28 cellular contexts compared by ENCODE assay signal in the genomic region with DNA sequence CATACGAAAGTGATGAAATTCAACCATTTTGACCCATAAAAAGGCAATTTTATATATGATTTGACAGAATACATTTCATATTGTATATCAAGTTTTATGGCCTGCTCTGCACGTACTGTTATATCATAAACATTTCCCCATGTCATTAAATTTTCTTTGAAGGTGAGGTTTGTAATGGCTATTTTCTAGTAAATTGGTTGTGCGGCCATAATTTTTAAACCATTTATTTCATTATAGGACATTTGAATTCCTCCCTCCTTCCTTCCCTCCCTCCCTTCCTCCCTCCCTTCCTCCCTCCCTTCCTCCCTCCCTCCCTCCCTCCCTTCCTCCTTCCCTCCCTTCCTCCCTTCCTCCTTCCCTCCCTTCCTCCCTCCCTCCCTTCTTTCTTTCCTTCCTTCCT.
"Had no signal": no experiment of that assay in that cellular context is flagged by ENCODE, and none has a peak within 500 bp of the region (broad histone marks: within the 10 kb centered on the region; RNA-seq: fewer than 3 reads in every experiment).

No MANE protein-coding gene starts in this region.

- H3K4me3 ChIP-seq: colonic mucosa, coronary artery, dorsolateral prefrontal cortex, esophagus muscularis mucosa, esophagus squamous epithelium, gastrocnemius medialis, gastroesophageal sphincter, heart left ventricle, heart right ventricle had no signal

- H3K4me1 ChIP-seq: colonic mucosa, esophagus muscularis mucosa, esophagus squamous epithelium, foreskin keratinocyte, gastroesophageal sphincter, heart left ventricle, heart right ventricle had no signal

- DNase-seq: colonic mucosa; cortex of kidney; dermis blood vessel endothelial cell; dorsolateral prefrontal cortex; effector CD4-positive, alpha-beta T cell; effector CD8-positive, alpha-beta T cell; effector memory CD4-positive, alpha-beta T cell; effector memory CD8-positive, alpha-beta T cell; endodermal cell; erythroblast; esophagus squamous epithelium; foreskin fibroblast; foreskin keratinocyte; foreskin melanocyte; gastrocnemius medialis; glutamatergic neuron; head of caudate nucleus; heart left ventricle; heart right ventricle had no signal

- H3K27ac ChIP-seq: colonic mucosa, coronary artery, dorsolateral prefrontal cortex, epithelial cell of prostate, esophagus muscularis mucosa, esophagus squamous epithelium, foreskin keratinocyte, gastrocnemius medialis, gastroesophageal sphincter, heart left ventricle, heart right ventricle had no signal

- ATAC-seq: effector memory CD8-positive, alpha-beta T cell; esophagus mucosa; gastrocnemius medialis; gastroesophageal sphincter; heart left ventricle; heart right ventricle had no signal

- FAIRE-seq: colon, endometrium, endothelial cell of umbilical vein, frontal cortex had no signal

- H3K27me3 ChIP-seq: colonic mucosa, esophagus muscularis mucosa, foreskin keratinocyte, gastrocnemius medialis, gastroesophageal sphincter had no signal

- H3K9me3 ChIP-seq: colonic mucosa, esophagus muscularis mucosa, esophagus squamous epithelium, gastrocnemius medialis, gastroesophageal sphincter had no signal

- H3K36me3 ChIP-seq: colonic mucosa, esophagus muscularis mucosa, esophagus squamous epithelium, gastrocnemius medialis, gastroesophageal sphincter, heart left ventricle, heart right ventricle had no signal
